1 cellular context compared by ENCODE assay signal in the genomic region with DNA sequence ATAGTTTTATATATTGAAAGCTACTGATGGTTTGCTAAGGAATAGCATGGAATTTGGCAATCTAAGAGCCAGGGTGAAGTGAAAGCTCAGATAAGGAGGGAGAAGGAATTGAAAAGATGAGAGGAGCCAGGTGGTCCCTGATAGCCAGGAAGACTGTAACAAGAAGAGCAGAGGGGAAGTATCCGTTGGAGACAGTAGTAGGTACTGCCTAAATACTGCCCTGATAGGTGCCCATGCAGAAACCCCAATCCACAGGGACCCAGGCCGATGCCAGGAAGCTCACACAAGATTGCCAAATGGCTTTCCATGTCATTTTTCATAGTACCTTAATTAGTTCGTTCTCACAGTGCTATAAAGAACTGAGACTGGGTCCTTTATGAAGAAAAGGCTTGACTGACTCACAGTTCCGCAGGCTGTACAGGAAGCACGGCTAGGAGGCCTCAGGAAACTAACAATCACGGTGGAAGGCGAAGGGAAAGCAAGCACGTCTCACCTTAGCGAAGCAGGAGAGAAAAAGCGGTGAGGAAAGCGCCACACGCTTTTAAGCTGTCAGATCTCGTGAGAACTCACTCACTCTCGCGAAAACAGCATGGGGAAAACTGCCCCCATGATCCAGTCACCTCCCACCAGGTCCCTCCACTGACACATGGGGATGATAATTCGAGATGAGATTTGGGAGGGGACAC.
TF ChIP-seq lines count a peak whose summit lies in the region.

No MANE protein-coding gene starts in this region.

TF ChIP-seq in GM23338, 12 proteins besides CTCF, POLR2A, EP300 and RAD21 (continued from another document):
- TF ChIP-seq, protein P1, sequence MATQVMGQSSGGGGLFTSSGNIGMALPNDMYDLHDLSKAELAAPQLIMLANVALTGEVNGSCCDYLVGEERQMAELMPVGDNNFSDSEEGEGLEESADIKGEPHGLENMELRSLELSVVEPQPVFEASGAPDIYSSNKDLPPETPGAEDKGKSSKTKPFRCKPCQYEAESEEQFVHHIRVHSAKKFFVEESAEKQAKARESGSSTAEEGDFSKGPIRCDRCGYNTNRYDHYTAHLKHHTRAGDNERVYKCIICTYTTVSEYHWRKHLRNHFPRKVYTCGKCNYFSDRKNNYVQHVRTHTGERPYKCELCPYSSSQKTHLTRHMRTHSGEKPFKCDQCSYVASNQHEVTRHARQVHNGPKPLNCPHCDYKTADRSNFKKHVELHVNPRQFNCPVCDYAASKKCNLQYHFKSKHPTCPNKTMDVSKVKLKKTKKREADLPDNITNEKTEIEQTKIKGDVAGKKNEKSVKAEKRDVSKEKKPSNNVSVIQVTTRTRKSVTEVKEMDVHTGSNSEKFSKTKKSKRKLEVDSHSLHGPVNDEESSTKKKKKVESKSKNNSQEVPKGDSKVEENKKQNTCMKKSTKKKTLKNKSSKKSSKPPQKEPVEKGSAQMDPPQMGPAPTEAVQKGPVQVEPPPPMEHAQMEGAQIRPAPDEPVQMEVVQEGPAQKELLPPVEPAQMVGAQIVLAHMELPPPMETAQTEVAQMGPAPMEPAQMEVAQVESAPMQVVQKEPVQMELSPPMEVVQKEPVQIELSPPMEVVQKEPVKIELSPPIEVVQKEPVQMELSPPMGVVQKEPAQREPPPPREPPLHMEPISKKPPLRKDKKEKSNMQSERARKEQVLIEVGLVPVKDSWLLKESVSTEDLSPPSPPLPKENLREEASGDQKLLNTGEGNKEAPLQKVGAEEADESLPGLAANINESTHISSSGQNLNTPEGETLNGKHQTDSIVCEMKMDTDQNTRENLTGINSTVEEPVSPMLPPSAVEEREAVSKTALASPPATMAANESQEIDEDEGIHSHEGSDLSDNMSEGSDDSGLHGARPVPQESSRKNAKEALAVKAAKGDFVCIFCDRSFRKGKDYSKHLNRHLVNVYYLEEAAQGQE (IDR thresholded peaks at IDR 0.05; ENCODE audit: unreplicated experiment), result no peak
- TF ChIP-seq, protein P2, sequence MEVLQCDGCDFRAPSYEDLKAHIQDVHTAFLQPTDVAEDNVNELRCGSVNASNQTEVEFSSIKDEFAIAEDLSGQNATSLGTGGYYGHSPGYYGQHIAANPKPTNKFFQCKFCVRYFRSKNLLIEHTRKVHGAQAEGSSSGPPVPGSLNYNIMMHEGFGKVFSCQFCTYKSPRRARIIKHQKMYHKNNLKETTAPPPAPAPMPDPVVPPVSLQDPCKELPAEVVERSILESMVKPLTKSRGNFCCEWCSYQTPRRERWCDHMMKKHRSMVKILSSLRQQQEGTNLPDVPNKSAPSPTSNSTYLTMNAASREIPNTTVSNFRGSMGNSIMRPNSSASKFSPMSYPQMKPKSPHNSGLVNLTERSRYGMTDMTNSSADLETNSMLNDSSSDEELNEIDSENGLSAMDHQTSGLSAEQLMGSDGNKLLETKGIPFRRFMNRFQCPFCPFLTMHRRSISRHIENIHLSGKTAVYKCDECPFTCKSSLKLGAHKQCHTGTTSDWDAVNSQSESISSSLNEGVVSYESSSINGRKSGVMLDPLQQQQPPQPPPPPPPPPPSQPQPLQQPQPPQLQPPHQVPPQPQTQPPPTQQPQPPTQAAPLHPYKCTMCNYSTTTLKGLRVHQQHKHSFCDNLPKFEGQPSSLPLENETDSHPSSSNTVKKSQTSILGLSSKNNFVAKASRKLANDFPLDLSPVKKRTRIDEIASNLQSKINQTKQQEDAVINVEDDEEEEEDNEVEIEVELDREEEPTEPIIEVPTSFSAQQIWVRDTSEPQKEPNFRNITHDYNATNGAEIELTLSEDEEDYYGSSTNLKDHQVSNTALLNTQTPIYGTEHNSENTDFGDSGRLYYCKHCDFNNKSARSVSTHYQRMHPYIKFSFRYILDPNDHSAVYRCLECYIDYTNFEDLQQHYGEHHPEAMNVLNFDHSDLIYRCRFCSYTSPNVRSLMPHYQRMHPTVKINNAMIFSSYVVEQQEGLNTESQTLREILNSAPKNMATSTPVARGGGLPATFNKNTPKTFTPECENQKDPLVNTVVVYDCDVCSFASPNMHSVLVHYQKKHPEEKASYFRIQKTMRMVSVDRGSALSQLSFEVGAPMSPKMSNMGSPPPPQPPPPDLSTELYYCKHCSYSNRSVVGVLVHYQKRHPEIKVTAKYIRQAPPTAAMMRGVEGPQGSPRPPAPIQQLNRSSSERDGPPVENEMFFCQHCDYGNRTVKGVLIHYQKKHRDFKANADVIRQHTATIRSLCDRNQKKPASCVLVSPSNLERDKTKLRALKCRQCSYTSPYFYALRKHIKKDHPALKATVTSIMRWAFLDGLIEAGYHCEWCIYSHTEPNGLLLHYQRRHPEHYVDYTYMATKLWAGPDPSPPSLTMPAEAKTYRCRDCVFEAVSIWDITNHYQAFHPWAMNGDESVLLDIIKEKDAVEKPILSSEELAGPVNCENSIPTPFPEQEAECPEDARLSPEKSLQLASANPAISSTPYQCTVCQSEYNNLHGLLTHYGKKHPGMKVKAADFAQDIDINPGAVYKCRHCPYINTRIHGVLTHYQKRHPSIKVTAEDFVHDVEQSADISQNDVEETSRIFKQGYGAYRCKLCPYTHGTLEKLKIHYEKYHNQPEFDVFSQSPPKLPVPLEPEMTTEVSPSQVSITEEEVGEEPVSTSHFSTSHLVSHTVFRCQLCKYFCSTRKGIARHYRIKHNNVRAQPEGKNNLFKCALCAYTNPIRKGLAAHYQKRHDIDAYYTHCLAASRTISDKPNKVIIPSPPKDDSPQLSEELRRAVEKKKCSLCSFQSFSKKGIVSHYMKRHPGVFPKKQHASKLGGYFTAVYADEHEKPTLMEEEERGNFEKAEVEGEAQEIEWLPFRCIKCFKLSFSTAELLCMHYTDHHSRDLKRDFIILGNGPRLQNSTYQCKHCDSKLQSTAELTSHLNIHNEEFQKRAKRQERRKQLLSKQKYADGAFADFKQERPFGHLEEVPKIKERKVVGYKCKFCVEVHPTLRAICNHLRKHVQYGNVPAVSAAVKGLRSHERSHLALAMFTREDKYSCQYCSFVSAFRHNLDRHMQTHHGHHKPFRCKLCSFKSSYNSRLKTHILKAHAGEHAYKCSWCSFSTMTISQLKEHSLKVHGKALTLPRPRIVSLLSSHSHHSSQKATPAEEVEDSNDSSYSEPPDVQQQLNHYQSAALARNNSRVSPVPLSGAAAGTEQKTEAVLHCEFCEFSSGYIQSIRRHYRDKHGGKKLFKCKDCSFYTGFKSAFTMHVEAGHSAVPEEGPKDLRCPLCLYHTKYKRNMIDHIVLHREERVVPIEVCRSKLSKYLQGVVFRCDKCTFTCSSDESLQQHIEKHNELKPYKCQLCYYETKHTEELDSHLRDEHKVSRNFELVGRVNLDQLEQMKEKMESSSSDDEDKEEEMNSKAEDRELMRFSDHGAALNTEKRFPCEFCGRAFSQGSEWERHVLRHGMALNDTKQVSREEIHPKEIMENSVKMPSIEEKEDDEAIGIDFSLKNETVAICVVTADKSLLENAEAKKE (CRISPR knock-in tag; IDR thresholded peaks at IDR 0.05), result no peak
- TF ChIP-seq, protein P3, sequence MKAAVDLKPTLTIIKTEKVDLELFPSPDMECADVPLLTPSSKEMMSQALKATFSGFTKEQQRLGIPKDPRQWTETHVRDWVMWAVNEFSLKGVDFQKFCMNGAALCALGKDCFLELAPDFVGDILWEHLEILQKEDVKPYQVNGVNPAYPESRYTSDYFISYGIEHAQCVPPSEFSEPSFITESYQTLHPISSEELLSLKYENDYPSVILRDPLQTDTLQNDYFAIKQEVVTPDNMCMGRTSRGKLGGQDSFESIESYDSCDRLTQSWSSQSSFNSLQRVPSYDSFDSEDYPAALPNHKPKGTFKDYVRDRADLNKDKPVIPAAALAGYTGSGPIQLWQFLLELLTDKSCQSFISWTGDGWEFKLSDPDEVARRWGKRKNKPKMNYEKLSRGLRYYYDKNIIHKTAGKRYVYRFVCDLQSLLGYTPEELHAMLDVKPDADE (IDR thresholded peaks at IDR 0.05), result no peak
- no peak for TF ChIP-seq ZNF114 (CRISPR knock-in tag; IDR thresholded peaks at IDR 0.05)
